In genomic region chr14:34364201-34364600, GRCh38 we compare ENCODE assay signal across 19 cellular contexts.
"Had no signal": no experiment of that assay in that cellular context is flagged by ENCODE, and none has a peak within 500 bp of the region (broad histone marks: within the 10 kb centered on the region; RNA-seq: fewer than 3 reads in every experiment).

No MANE protein-coding gene starts in this region.

- H3K27ac Mint-ChIP-seq: activated CD8-positive, alpha-beta T cell treated with anti-CD3 and anti-CD28 coated beads for 36 hours; activated naive CD4-positive, alpha-beta T cell treated with anti-CD3 and anti-CD28 coated beads, Interleukin-2, amount 50 U/mL, for 72 hours; neural progenitor cell; stimulated activated naive CD8-positive, alpha-beta T cell treated with anti-CD3 and anti-CD28 coated beads, Interleukin-15, amount 100 ng/mL, for 72 hours; T-helper 1 cell treated with Interleukin-12 subunit alpha and Interleukin-12 subunit beta and Interleukin-4 antibody, amounts not matched to agents 30 μg/mL and 1 μg/mL, for 36 hours; WTC11 had no signal

- H3K9me3 ChIP-seq: left lung, pancreas, sigmoid colon, testis had no signal

- H3K4me1 Mint-ChIP-seq: central memory CD8-positive, alpha-beta T cell; naive B cell; stimulated activated naive CD8-positive, alpha-beta T cell treated with anti-CD3 and anti-CD28 coated beads, Interleukin-15, amount 100 ng/mL, for 72 hours had no signal

- H3K4me1 ChIP-seq: testis had no signal

- H3K27ac ChIP-seq: hepatocyte, neural progenitor cell, pancreas, testis had no signal

- H3K4me3 ChIP-seq: hepatocyte, left lung, neural progenitor cell, pancreas, sigmoid colon, testis had no signal

- DNase-seq: activated CD4-positive, alpha-beta T cell treated with anti-CD3 and anti-CD28 coated beads for 4 hours; activated CD8-positive, alpha-beta T cell treated with anti-CD3 and anti-CD28 coated beads for 36 hours; activated effector memory CD4-positive, alpha-beta T cell treated with anti-CD3 and anti-CD28 coated beads, Interleukin-2, amount 50 U/mL, for 16 hours; activated T-cell treated with anti-CD3 and anti-CD28 coated beads, Interleukin-2, amount 50 U/mL, for 48 hours; effector memory CD4-positive, alpha-beta T cell; islet precursor cell; left lung; naive B cell; pancreas; sigmoid colon; stimulated activated CD4-positive, alpha-beta T cell treated with anti-CD3 and anti-CD28 coated beads, Interleukin-1b, Interleukin-23, amount 100 ng/mL, for 48 hours; stimulated activated naive CD8-positive, alpha-beta T cell treated with anti-CD3 and anti-CD28 coated beads, Interleukin-15, amount 100 ng/mL, for 72 hours; testis had no signal

- H3K36me3 ChIP-seq: left lung, neural progenitor cell, pancreas, sigmoid colon had no signal

- H3K4me3 Mint-ChIP-seq: activated CD8-positive, alpha-beta T cell treated with anti-CD3 and anti-CD28 coated beads for 36 hours; central memory CD8-positive, alpha-beta T cell; naive B cell; neural progenitor cell; stimulated activated naive CD8-positive, alpha-beta T cell treated with anti-CD3 and anti-CD28 coated beads, Interleukin-15, amount 100 ng/mL, for 72 hours; T-helper 1 cell treated with Interleukin-12 subunit alpha and Interleukin-12 subunit beta and Interleukin-4 antibody, amounts not matched to agents 30 μg/mL and 1 μg/mL, for 36 hours; WTC11 had no signal

- H3K9me3 Mint-ChIP-seq: activated CD8-positive, alpha-beta T cell treated with anti-CD3 and anti-CD28 coated beads for 36 hours; activated naive CD4-positive, alpha-beta T cell treated with anti-CD3 and anti-CD28 coated beads, Interleukin-2, amount 50 U/mL, for 72 hours; central memory CD8-positive, alpha-beta T cell; naive B cell; neural progenitor cell; stimulated activated naive CD8-positive, alpha-beta T cell treated with anti-CD3 and anti-CD28 coated beads, Interleukin-15, amount 100 ng/mL, for 72 hours; T-helper 1 cell treated with Interleukin-12 subunit alpha and Interleukin-12 subunit beta and Interleukin-4 antibody, amounts not matched to agents 30 μg/mL and 1 μg/mL, for 36 hours; WTC11 had no signal

- ATAC-seq: pancreas; stimulated activated naive CD8-positive, alpha-beta T cell treated with anti-CD3 and anti-CD28 coated beads, Interleukin-15, amount 100 ng/mL, for 72 hours; WTC11 had no signal

- FAIRE-seq: pancreas had no signal

- H3K36me3 Mint-ChIP-seq: activated naive CD4-positive, alpha-beta T cell treated with anti-CD3 and anti-CD28 coated beads, Interleukin-2, amount 50 U/mL, for 72 hours; naive B cell; neural progenitor cell; WTC11 had no signal

- H3K27me3 ChIP-seq: hepatocyte, left lung, neural progenitor cell, pancreas, sigmoid colon, testis had no signal
